27 cellular contexts compared by ENCODE assay signal in genomic region chr4:153371835-153372234, GRCh38. TPM values are rescaled to one million over a fixed set of nuclear protein-coding genes. Genes with fewer than 3 reads are reported as not detected.
"Had no signal": no experiment of that assay in that cellular context is flagged by ENCODE, and none has a peak within 500 bp of the region (broad histone marks: within the 10 kb centered on the region; RNA-seq: fewer than 3 reads in every experiment).

No MANE protein-coding gene starts in this region.

- H3K4me1 ChIP-seq: heart left ventricle, neural progenitor cell, stomach, transverse colon had no signal

- H3K4me2 ChIP-seq: neural progenitor cell had no signal

- H3K9me3 ChIP-seq: ovary had no signal

- FAIRE-seq: endometrium, frontal cortex, small intestine had no signal

- H3K27ac ChIP-seq: heart left ventricle, neural progenitor cell, ovary, stomach, thoracic aorta, transverse colon had no signal

- H3K36me3 ChIP-seq: heart left ventricle, neural progenitor cell, ovary, stomach, thoracic aorta, transverse colon had no signal

- H3K27ac Mint-ChIP-seq: natural killer cell treated with Interleukin-12 subunit alpha and Interleukin-12 subunit beta and Interleukin-15 and Interleukin-18, amount 100 ng/mL, for 72 hours; neural progenitor cell; progenitor cell of endocrine pancreas; stimulated activated memory B cell treated with anti-CD40 and anti-IgM and Interleukin-4, amounts not matched to agents 10 μg/mL and 1 μg/mL and 100 μg/mL, for 72 hours had no signal

- H3K27me3 Mint-ChIP-seq: natural killer cell treated with Interleukin-12 subunit alpha and Interleukin-12 subunit beta and Interleukin-15 and Interleukin-18, amount 100 ng/mL, for 72 hours; progenitor cell of endocrine pancreas; stimulated activated memory B cell treated with anti-CD40 and anti-IgM and Interleukin-4, amounts not matched to agents 10 μg/mL and 1 μg/mL and 100 μg/mL, for 72 hours had no signal

- H3K9ac ChIP-seq: neural progenitor cell had no signal

- H3K4me3 ChIP-seq: heart left ventricle, lung, neural progenitor cell, ovary, stomach, thoracic aorta, transverse colon had no signal

- H3K27me3 ChIP-seq: heart left ventricle, neural progenitor cell, ovary, stomach, transverse colon had no signal

- H3K4me1 Mint-ChIP-seq: neural progenitor cell had no signal

- H2AFZ ChIP-seq: neural progenitor cell had no signal

- ATAC-seq: esophagus mucosa; heart left ventricle; left colon; left ventricle myocardium superior; right cardiac atrium; stimulated activated memory B cell treated with anti-CD40 and anti-IgM and Interleukin-4, amounts not matched to agents 10 μg/mL and 1 μg/mL and 100 μg/mL, for 72 hours had no signal

- H3K9me3 Mint-ChIP-seq: natural killer cell treated with Interleukin-12 subunit alpha and Interleukin-12 subunit beta and Interleukin-15 and Interleukin-18, amount 100 ng/mL, for 72 hours; stimulated activated memory B cell treated with anti-CD40 and anti-IgM and Interleukin-4, amounts not matched to agents 10 μg/mL and 1 μg/mL and 100 μg/mL, for 72 hours had no signal

- DNase-seq: effector memory CD4-positive, alpha-beta T cell; heart left ventricle; hippocampal formation; left colon; left ventricle myocardium superior; mesenchymal stem cell; midbrain; nucleus accumbens; ovary; right cardiac atrium; small intestine; stimulated activated CD4-positive, alpha-beta T cell treated with anti-CD3 and anti-CD28 coated beads, Interleukin-12 subunit alpha, Interleukin-12 subunit beta, amount 100 ng/mL, for 4 hours; stimulated activated CD4-positive, alpha-beta T cell treated with anti-CD3 and anti-CD28 coated beads, Interleukin-2, amount 100 ng/mL, for 48 hours; stimulated activated CD8-positive, alpha-beta memory T cell treated with anti-CD3 and anti-CD28 coated beads, Interleukin-4, amount 100 ng/mL, for 48 hours; stomach; substantia nigra; transverse colon had no signal

- H3K4me3 Mint-ChIP-seq: natural killer cell treated with Interleukin-12 subunit alpha and Interleukin-12 subunit beta and Interleukin-15 and Interleukin-18, amount 100 ng/mL, for 72 hours; neural progenitor cell; stimulated activated memory B cell treated with anti-CD40 and anti-IgM and Interleukin-4, amounts not matched to agents 10 μg/mL and 1 μg/mL and 100 μg/mL, for 72 hours had no signal

RNA-seq across cellular contexts. Expression of gene MND1, which starts 27.3 kb away (rescaled TPM):
- total RNA-seq: left ventricle myocardium superior, ureter had no signal
